In the genomic region with DNA sequence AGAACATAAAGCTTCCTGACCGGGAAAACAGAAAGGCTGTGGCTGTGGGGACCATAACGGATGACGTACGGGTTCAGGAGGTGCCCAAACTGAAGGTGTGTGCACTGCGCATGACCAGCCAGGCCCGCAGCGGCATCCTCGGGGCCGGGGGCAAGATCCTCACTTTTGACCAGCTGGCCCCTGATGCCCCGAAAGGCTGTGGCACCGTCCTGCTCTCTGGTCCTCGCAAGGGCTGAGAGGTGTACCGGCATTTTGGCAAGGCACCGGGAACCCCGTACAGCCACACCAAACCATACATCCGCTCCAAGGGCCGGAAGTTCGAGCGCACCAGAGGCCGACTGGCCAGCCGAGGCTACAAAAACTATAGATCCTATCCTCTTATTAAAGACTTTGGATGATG, we compare ENCODE assay signal across 1 cellular context.
TF ChIP-seq lines count a peak whose summit lies in the region.

No MANE protein-coding gene starts in this region.

TF ChIP-seq in K562, 482 proteins besides CTCF, POLR2A, EP300 and RAD21 (continued from another document):
- TF ChIP-seq, protein P1, sequence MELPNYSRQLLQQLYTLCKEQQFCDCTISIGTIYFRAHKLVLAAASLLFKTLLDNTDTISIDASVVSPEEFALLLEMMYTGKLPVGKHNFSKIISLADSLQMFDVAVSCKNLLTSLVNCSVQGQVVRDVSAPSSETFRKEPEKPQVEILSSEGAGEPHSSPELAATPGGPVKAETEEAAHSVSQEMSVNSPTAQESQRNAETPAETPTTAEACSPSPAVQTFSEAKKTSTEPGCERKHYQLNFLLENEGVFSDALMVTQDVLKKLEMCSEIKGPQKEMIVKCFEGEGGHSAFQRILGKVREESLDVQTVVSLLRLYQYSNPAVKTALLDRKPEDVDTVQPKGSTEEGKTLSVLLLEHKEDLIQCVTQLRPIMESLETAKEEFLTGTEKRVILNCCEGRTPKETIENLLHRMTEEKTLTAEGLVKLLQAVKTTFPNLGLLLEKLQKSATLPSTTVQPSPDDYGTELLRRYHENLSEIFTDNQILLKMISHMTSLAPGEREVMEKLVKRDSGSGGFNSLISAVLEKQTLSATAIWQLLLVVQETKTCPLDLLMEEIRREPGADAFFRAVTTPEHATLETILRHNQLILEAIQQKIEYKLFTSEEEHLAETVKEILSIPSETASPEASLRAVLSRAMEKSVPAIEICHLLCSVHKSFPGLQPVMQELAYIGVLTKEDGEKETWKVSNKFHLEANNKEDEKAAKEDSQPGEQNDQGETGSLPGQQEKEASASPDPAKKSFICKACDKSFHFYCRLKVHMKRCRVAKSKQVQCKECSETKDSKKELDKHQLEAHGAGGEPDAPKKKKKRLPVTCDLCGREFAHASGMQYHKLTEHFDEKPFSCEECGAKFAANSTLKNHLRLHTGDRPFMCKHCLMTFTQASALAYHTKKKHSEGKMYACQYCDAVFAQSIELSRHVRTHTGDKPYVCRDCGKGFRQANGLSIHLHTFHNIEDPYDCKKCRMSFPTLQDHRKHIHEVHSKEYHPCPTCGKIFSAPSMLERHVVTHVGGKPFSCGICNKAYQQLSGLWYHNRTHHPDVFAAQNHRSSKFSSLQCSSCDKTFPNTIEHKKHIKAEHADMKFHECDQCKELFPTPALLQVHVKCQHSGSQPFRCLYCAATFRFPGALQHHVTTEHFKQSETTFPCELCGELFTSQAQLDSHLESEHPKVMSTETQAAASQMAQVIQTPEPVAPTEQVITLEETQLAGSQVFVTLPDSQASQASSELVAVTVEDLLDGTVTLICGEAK (IDR thresholded peaks at IDR 0.05) = peak; percentile 79
- TF ChIP-seq, protein P1 (CRISPR knock-in tag; IDR thresholded peaks at IDR 0.05) = no peak
